In the genomic region with DNA sequence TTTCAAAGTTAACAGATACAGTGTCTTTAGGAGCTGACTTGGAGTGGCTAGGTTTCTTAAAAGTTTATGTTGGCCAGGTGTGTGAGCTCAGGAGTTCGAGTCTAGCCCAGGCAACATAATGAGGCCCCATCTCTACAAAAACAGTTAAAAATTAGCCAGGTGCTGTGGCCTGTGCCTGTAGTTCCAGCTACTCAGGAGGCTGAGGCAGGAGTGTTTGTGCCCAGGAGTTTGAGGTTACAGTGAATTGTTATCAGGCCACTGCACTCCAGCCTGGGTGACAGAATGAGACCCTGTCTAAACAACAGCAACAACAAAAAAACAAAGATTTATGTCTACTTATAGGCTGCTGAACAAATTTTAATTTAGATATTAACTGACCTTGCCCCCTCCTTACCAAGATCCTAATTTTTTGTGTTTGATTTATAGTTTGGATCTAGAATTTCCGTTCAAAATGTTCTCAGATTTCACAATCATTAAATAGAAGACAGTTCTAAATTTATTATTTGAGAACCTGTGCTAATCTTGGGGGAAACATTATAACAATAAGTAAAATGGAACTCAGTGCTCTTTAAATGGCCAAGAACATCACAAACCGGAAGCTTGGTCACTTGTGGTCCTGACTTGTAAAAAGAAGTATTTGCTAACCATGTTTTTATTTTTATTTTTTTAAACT, we compare ENCODE assay signal across 16 cellular contexts.
DNase-seq lines count a peak whose midpoint lies in the region; ATAC-seq, FAIRE-seq and TF ChIP-seq lines count a peak whose summit lies in the region.
"Had no signal": no experiment of that assay in that cellular context is flagged by ENCODE, and none has a peak within 500 bp of the region (broad histone marks: within the 10 kb centered on the region; RNA-seq: fewer than 3 reads in every experiment).

No MANE protein-coding gene starts in this region.

- no peak overlapping the region for H3K9ac ChIP-seq in IMR-90 (ENCODE audit: low read depth, low read length)
- no peak overlapping the region for H3K9ac ChIP-seq in K562 (ENCODE audit: insufficient read depth in 1 of 2, low read depth in 2 of 2, low read length in 2 of 2)

- peaks cover 54% of the 10 kb centered on the region; the same call in 2 of the 3 replicates for H3K79me2 ChIP-seq in K562 (ENCODE audit: control insufficient read depth, insufficient read depth, low read length)

- 0 out of 2 replicates have a peak, but pooled peaks cover 2% of the 10 kb centered on the region for H3K4me1 ChIP-seq in IMR-90 (ENCODE audit: control insufficient read depth, insufficient read depth, low read length)
- peaks cover 0 to 10% of the 10 kb centered on the region in 2 experiments; a peak in 4 of 5 replicates for H3K4me1 ChIP-seq in K562 (replicated peaks in 1 of 2; ENCODE audit: control insufficient read depth in 2 of 2, insufficient read depth in 2 of 2, low read length in 2 of 2)
- H3K4me1 ChIP-seq in mucosa of descending colon (ENCODE audit: low read depth) = peaks cover 5% of the 10 kb centered on the region

- H3K9me3 ChIP-seq in IMR-90 (ENCODE audit: control insufficient read depth, insufficient read depth, low read length) (no peaks in the 10 kb centered on the region), K562 (replicated peaks; ENCODE audit: control insufficient read depth, insufficient read depth, low read depth, low read length) (no peaks in the 10 kb centered on the region), mucosa of descending colon (no peaks in the 10 kb centered on the region)

- dilution Hi-C loops in IMR-90 (cut with HindIII; ENCODE audit: low sequenced_read_pairs, unreplicated experiment) = no loop called here

- H3K4me3 ChIP-seq in IMR-90 (ENCODE audit: insufficient read depth, low read depth, low read length) (no peak overlapping the region), K562 (no peak overlapping the region), mucosa of descending colon (no peak overlapping the region)

- 100% methylated on average over 1 of the region's 3 CpGs; no CpG with 5 or more reads in 1 of the 2 experiments for WGBS in IMR-90 (ENCODE audit: extremely low coverage in 2 of 2, insufficient read length in 1 of 2), 2 experiments
- WGBS in K562 (ENCODE audit: insufficient coverage, low coverage, missing lambda C conversion rate) = 42% methylated on average over 3 of the region's 3 CpGs

- H4K8ac ChIP-seq in IMR-90 (ENCODE audit: low read depth in 2 of 2, low read length in 2 of 2) = no peak overlapping the region

- TF ChIP-seq RAD21 in IMR-90 (IDR thresholded peaks at IDR 0.05; ENCODE audit: low read length) = no peak
- no peak for TF ChIP-seq RAD21 in K562 (CRISPR knock-in tag; conservative IDR thresholded peaks at IDR 0.05 in 1 of 2, IDR thresholded peaks at IDR 0.05 in 1 of 2)

- no peak overlapping the region for H4K91ac ChIP-seq in IMR-90 (ENCODE audit: insufficient read depth, low read depth, low read length)

- no peak overlapping the region for H2BK15ac ChIP-seq in IMR-90 (ENCODE audit: low read depth, low read length)

- peaks cover 2 to 5% of the 10 kb centered on the region in 2 experiments; a peak in 2 of 4 replicates for H3K79me1 ChIP-seq in IMR-90 (ENCODE audit: low read depth in 1 of 2, low read length in 2 of 2)

- H3K4ac ChIP-seq in IMR-90 (ENCODE audit: low read depth, low read length) = no peak overlapping the region

- no peak overlapping the region for H2AK9ac ChIP-seq in IMR-90 (replicated peaks; ENCODE audit: low read depth, low read length, poor library complexity)

- no TSS peak for BruUV-seq in IMR-90 (replicated peaks; lab: Mats Ljungman, UMichigan)
- no TSS peak for BruUV-seq in K562 (replicated peaks; lab: Mats Ljungman, UMichigan)

- no peak overlapping the region for H2BK120ac ChIP-seq in IMR-90 (ENCODE audit: low read depth, low read length)

- no peaks in the 10 kb centered on the region for H3K36me3 ChIP-seq in IMR-90 (ENCODE audit: control insufficient read depth, insufficient read depth, low read length)
- no peaks in the 10 kb centered on the region for H3K36me3 ChIP-seq in K562 (ENCODE audit: control insufficient read depth, insufficient read depth, low read length)
- H3K36me3 ChIP-seq in mucosa of descending colon (ENCODE audit: low read depth) = no peaks in the 10 kb centered on the region
- H3K36me3 ChIP-seq: BE2C had no signal

- CTCF ChIA-PET in IMR-90 (lab: Yijun Ruan, JAX) = no interaction called here
- CTCF ChIA-PET in K562 (lab: Yijun Ruan, JAX; ENCODE audit: low intra/inter-chr PET ratio) = no interaction called here

- H3K14ac ChIP-seq in IMR-90 (replicated peaks; ENCODE audit: low read depth, low read length) = no peak overlapping the region

- H2AFZ ChIP-seq in IMR-90 (replicated peaks; ENCODE audit: low read length, poor library complexity) (no peak overlapping the region), K562 (ENCODE audit: low read depth, low read length) (no peak overlapping the region)

- intact Hi-C loops in IMR-90 (cut with micrococcal nuclease) = no loop called here
- intact Hi-C loops in K562 (cut with micrococcal nuclease) = no loop called here
- intact Hi-C loops in mucosa of descending colon (cut with DNase I, micrococcal nuclease) = no loop called here

- no peak overlapping the region for H2BK20ac ChIP-seq in IMR-90 (ENCODE audit: low read depth, low read length)

- H2AK5ac ChIP-seq in IMR-90 (ENCODE audit: low read depth, low read length) = no peak overlapping the region

- POLR2A ChIA-PET in IMR-90 (lab: Charles Lee; ENCODE audit: unreplicated experiment) (no interaction called here), K562 (lab: Yijun Ruan, JAX) (interaction anchor here (0.5 to 2.4 kb wide), 6 partner anchors 8 to 64 kb away, joined by 3 to 11 read pairs (median 4); no protein-coding TSS in a partner anchor)

- DNase-seq in GM12892 (ENCODE audit: insufficient read length) (no peak), IMR-90 (no peak), K562 (ENCODE audit: extremely low read depth in 1 of 4, low spot score in 3 of 4) (peak in 1 of 4 experiments; percentile 35), mucosa of descending colon (no peak), EL (no peak)
- DNase-seq: BE2C; CD8-positive, alpha-beta T cell; HCEC 1CT; Kasumi-1; NCI-H187 treated with DMSO at 0.1 percent for 48 hours; NCI-H2171 treated with DMSO at 0.1 percent for 48 hours; NCI-H510A; RPMI8226; SW 1271 had no signal

- H3K27me3 ChIP-seq in IMR-90 (ENCODE audit: control insufficient read depth, insufficient read depth, low read length) = no peaks in the 10 kb centered on the region
- H3K27me3 ChIP-seq in K562 (ENCODE audit: control insufficient read depth in 2 of 2, insufficient read depth in 2 of 2, low read length in 2 of 2) = no peaks in the 10 kb centered on the region
- H3K27me3 ChIP-seq: BE2C had no signal

- no peak overlapping the region for H4K5ac ChIP-seq in IMR-90 (ENCODE audit: low read depth, low read length)

- H3K4me2 ChIP-seq in IMR-90 (ENCODE audit: low read depth, low read length) = no peak overlapping the region
- H3K4me2 ChIP-seq in K562 (ENCODE audit: insufficient read depth, low read length) = no peak overlapping the region

- no peak for ATAC-seq in IMR-90 (ENCODE audit: low read depth)
- peak; percentile 76 for ATAC-seq in K562
- ATAC-seq in mucosa of descending colon = peak; percentile 46
- no peak for ATAC-seq in HG03432 (IDR thresholded peaks at IDR 0.05; ENCODE audit: unreplicated experiment)
- ATAC-seq in HG03095 (IDR thresholded peaks at IDR 0.05; ENCODE audit: unreplicated experiment) = no peak
- ATAC-seq: CD8-positive, alpha-beta T cell had no signal

- H4K20me1 ChIP-seq in IMR-90 (ENCODE audit: insufficient read depth, low read length) = no peaks in the 10 kb centered on the region
- H4K20me1 ChIP-seq in K562 (replicated peaks; ENCODE audit: control insufficient read depth, insufficient read depth, low read length) = no peaks in the 10 kb centered on the region

- H3K56ac ChIP-seq in IMR-90 (ENCODE audit: extremely low read depth, insufficient read depth, low read length) = no peak overlapping the region

- no peak for TF ChIP-seq POLR2A in GM12892 (IDR thresholded peaks at IDR 0.05; ENCODE audit: low read depth, low read length)
- no peak for TF ChIP-seq POLR2A in IMR-90 (IDR thresholded peaks at IDR 0.05; ENCODE audit: low read depth, low read length)
- TF ChIP-seq POLR2A in K562 (conservative IDR thresholded peaks at IDR 0.05) = no peak

- no peak overlapping the region for H2BK5ac ChIP-seq in IMR-90 (ENCODE audit: low read depth, low read length, poor library complexity, severe bottlenecking)

- H3K18ac ChIP-seq in IMR-90 (ENCODE audit: low read depth, low read length) = no peak overlapping the region

- FAIRE-seq in GM12892 (lab: Jason Lieb, UNC) = peak; percentile 5
- peak; percentile 49 for FAIRE-seq in K562 (lab: Jason Lieb, UNC)

- H3K9me1 ChIP-seq in IMR-90 (ENCODE audit: insufficient read depth, low read length) (no peaks in the 10 kb centered on the region), K562 (ENCODE audit: control insufficient read depth, insufficient read depth, low read length) (no peaks in the 10 kb centered on the region)

- H3K23ac ChIP-seq in IMR-90 (ENCODE audit: low read depth, low read length) = no peak overlapping the region

- TF ChIP-seq CTCF in IMR-90 (conservative IDR thresholded peaks at IDR 0.05; ENCODE audit: low read depth, low read length) = no peak
- TF ChIP-seq CTCF in K562 (IDR thresholded peaks at IDR 0.05 in 2 of 3, conservative IDR thresholded peaks at IDR 0.05 in 1 of 3; ENCODE audit: insufficient read depth in 2 of 3, low read depth in 1 of 3, low read length in 3 of 3) = no peak
- no peak for TF ChIP-seq CTCF in mucosa of descending colon (IDR thresholded peaks at IDR 0.05)

- in situ Hi-C loops in IMR-90 (cut with MboI; ENCODE audit: low sequenced_read_pairs) = no loop called here
- in situ Hi-C loops in K562 (cut with MboI) = no loop called here

- H3K27ac ChIP-seq in IMR-90 (ENCODE audit: insufficient read depth, low read length) (no peak overlapping the region), K562 (ENCODE audit: extremely low read depth, low read depth, low read length) (no peak overlapping the region)

- no peak for TF ChIP-seq EP300 in K562 (IDR thresholded peaks at IDR 0.05; ENCODE audit: low read length)

TF ChIP-seq in IMR-90, 13 proteins besides CTCF, POLR2A, EP300 and RAD21 (continues in another document):
- TF ChIP-seq CEBPB (IDR thresholded peaks at IDR 0.05; ENCODE audit: low read depth, low read length) = 0 out of 2 replicates have a peak, but pooled peaks have one; percentile 7
- no peak for TF ChIP-seq MAFK (IDR thresholded peaks at IDR 0.05; ENCODE audit: low read depth, low read length)

TF ChIP-seq in K562, 482 proteins besides CTCF, POLR2A, EP300 and RAD21 (continues in another document):
- TF ChIP-seq MEIS2 (IDR thresholded peaks at IDR 0.05; ENCODE audit: partially characterized antibody) = peak; percentile 70

Comparison
In these comparisons a context has a peak if more than half of its experiments do, and no peak if none do; other contexts are left out.
1. ATAC-seq: peak in K562 (single experiment) and mucosa of descending colon (single experiment); none in IMR-90 (single experiment), HG03432 (single experiment) and HG03095 (single experiment).